8 cellular contexts compared by ENCODE assay signal in genomic region chr11:4095509-4096230, GRCh38. TPM values are rescaled to one million over a fixed set of nuclear protein-coding genes. Genes with fewer than 3 reads are reported as not detected.
DNase-seq lines count a peak whose midpoint lies in the region; ATAC-seq, FAIRE-seq and TF ChIP-seq lines count a peak whose summit lies in the region.

No MANE protein-coding gene starts in this region.

- H4K20me1 ChIP-seq in H1 (replicated peaks in 1 of 2; ENCODE audit: control insufficient read depth in 1 of 2, insufficient read depth in 2 of 2, low read length in 2 of 2), result peaks cover 1 to 4% of the 10 kb centered on the region in 2 experiments

- no peak overlapping the region for H3K4ac ChIP-seq in H1 (replicated peaks; ENCODE audit: insufficient read length, low read depth, low read length)

- H3K56ac ChIP-seq in H1 (replicated peaks; ENCODE audit: insufficient read length, low read depth, low read length), result no peak overlapping the region

- H3K27ac Mint-ChIP-seq in nephron, result peak overlapping the region; percentile 94 to 96 (median 95)

- no peak overlapping the region for H3K23ac ChIP-seq in H1 (ENCODE audit: insufficient read length)

- H3K4me1 ChIP-seq in cardiac muscle cell (ENCODE audit: low read depth) (no peaks in the 10 kb centered on the region), H1 (replicated peaks in 1 of 4; ENCODE audit: control insufficient read depth in 3 of 4, insufficient read depth in 4 of 4, low read length in 3 of 4) (peaks cover 0 to 3% (median 2%) of the 10 kb centered on the region in 4 experiments; a peak in 3 of 7 replicates)

- H3K27ac ChIP-seq in cardiac muscle cell (no peak overlapping the region), H1 (ENCODE audit: low read depth, low read length) (no peak overlapping the region)

- H3K4me2 ChIP-seq in H1 (ENCODE audit: insufficient read depth in 1 of 2, low read depth in 2 of 2, low read length in 2 of 2), result peak overlapping the region; percentile 95 to 99

- H3K27me3 ChIP-seq in cardiac muscle cell, result no peaks in the 10 kb centered on the region
- no peaks in the 10 kb centered on the region for H3K27me3 ChIP-seq in H1 (replicated peaks in 1 of 4; ENCODE audit: control insufficient read depth in 3 of 4, extremely low read depth in 1 of 4, insufficient read depth in 3 of 4, low read length in 3 of 4)

- H2BK15ac ChIP-seq in H1 (ENCODE audit: low read length), result no peak overlapping the region

- H3K4me3 ChIP-seq in cardiac muscle cell (peak overlapping the region; percentile 51), H1 (ENCODE audit: extremely low read depth in 1 of 4, insufficient read depth in 2 of 4, low read depth in 3 of 4, low read length in 4 of 4) (peak overlapping the region; percentile 74 to 92 (median 88))

- no peak overlapping the region for H4K5ac ChIP-seq in H1 (ENCODE audit: insufficient read length, low read depth, low read length)

- ATAC-seq in left ventricle myocardium superior (no peak), HG02678 (IDR thresholded peaks at IDR 0.05; ENCODE audit: unreplicated experiment) (no peak), HG03196 (IDR thresholded peaks at IDR 0.05; ENCODE audit: unreplicated experiment) (no peak)

- H3K4me1 Mint-ChIP-seq in nephron, result peaks cover 37% of the 10 kb centered on the region

- no peak for TF ChIP-seq EP300 in H1 (IDR thresholded peaks at IDR 0.05; ENCODE audit: borderline replicate concordance in 1 of 2, low read depth in 2 of 2, low read length in 2 of 2)

- no peak overlapping the region for H2BK20ac ChIP-seq in H1 (ENCODE audit: low read length)

- POLR2A ChIA-PET in H1 (lab: Charles Lee; ENCODE audit: partially characterized antibody), result interaction anchor here (0.5 to 1.0 kb wide), 3 partner anchors 241 to 270 kb away, joined by 3 read pairs; no protein-coding TSS in a partner anchor

- intact Hi-C loops in left ventricle myocardium superior (cut with micrococcal nuclease), result no loop called here

- H3K79me2 ChIP-seq in H1 (ENCODE audit: control insufficient read depth in 1 of 2, insufficient read depth in 2 of 2, low read length in 2 of 2), result peaks cover 0 to 49% of the 10 kb centered on the region in 2 experiments; a peak in 3 of 4 replicates

- H2BK12ac ChIP-seq in H1 (ENCODE audit: low read depth, low read length), result no peak overlapping the region

- no peak for TF ChIP-seq RAD21 in H1 (IDR thresholded peaks at IDR 0.05 in 1 of 2, conservative IDR thresholded peaks at IDR 0.05 in 1 of 2; ENCODE audit: low read depth in 2 of 2, low read length in 2 of 2)

- no peak overlapping the region for H4K91ac ChIP-seq in H1 (replicated peaks; ENCODE audit: insufficient read length, low read length)

- CTCF ChIA-PET in H1 (lab: Charles Lee; ENCODE audit: partially characterized antibody), result interaction anchor here (1.6 kb wide), 1 partner anchor 241 kb away, joined by 3 read pairs; no protein-coding TSS in a partner anchor

- no peak overlapping the region for H2AFZ ChIP-seq in H1 (ENCODE audit: low read length)

- H3K36me3 Mint-ChIP-seq in nephron (ENCODE audit: low read depth), result peaks cover 6% of the 10 kb centered on the region

- 41% methylated on average over 10 of the region's 10 CpGs; no CpG with 5 or more reads in 1 of the 2 experiments for WGBS in H1 (ENCODE audit: extremely low coverage in 1 of 2, insufficient coverage in 1 of 2, insufficient read length in 1 of 2, insufficient replicate concordance in 2 of 2, low coverage in 1 of 2, low lambda C conversion rate in 2 of 2, missing lambda C conversion rate in 1 of 2), 2 experiments

- FAIRE-seq in RCC 7860 (lab: Jason Lieb, UNC), result no peak
- no peak for FAIRE-seq in H1 (lab: Jason Lieb, UNC)

- TF ChIP-seq CTCF in cardiac muscle cell (IDR thresholded peaks at IDR 0.05; ENCODE audit: low read depth, low read length) (no peak), H1 (IDR thresholded peaks at IDR 0.05; ENCODE audit: control extremely low read depth in 1 of 3, insufficient read depth in 1 of 3, low read depth in 1 of 3, low read length in 3 of 3) (no peak), nephron (IDR thresholded peaks at IDR 0.05; ENCODE audit: unreplicated experiment in 3 of 3) (no peak)

- H3K9ac ChIP-seq in H1 (replicated peaks in 1 of 4; ENCODE audit: extremely low read depth in 1 of 4, low read depth in 3 of 4, low read length in 3 of 4), result peak overlapping the region; percentile 77 to 96 (median 89)

- H3K9me3 ChIP-seq in cardiac muscle cell (ENCODE audit: low read depth) (no peaks in the 10 kb centered on the region), H1 (ENCODE audit: insufficient read depth in 2 of 2, low read depth in 1 of 2, low read length in 1 of 2) (no peaks in the 10 kb centered on the region)

- peaks cover 4% of the 10 kb centered on the region; the same call in 1 of the 2 replicates for H3K23me2 ChIP-seq in H1 (ENCODE audit: low read depth, low read length)

- no peak overlapping the region for H3K18ac ChIP-seq in H1 (ENCODE audit: extremely low read depth, low read length)

- H3K36me3 ChIP-seq in cardiac muscle cell (no peaks in the 10 kb centered on the region), H1 (ENCODE audit: control insufficient read depth in 2 of 4, insufficient read depth in 4 of 4, low read length in 3 of 4) (no peaks in the 10 kb centered on the region; a peak in 1 of 8 replicates)

- no peak overlapping the region for H4K8ac ChIP-seq in H1 (ENCODE audit: extremely low read depth, insufficient read depth, low read length)

- no peak overlapping the region for H2BK120ac ChIP-seq in H1 (replicated peaks; ENCODE audit: low read depth, low read length)

- no peak overlapping the region for H3K14ac ChIP-seq in H1 (ENCODE audit: insufficient read length)

- H3K9me3 Mint-ChIP-seq in nephron, result no peaks in the 10 kb centered on the region

- peak overlapping the region; percentile 97 for H3K4me3 Mint-ChIP-seq in nephron

- peaks cover 2% of the 10 kb centered on the region; the same call in 1 of the 2 replicates for H3K79me1 ChIP-seq in H1 (ENCODE audit: low read depth, low read length)

- no peak for TF ChIP-seq POLR2A in H1 (IDR thresholded peaks at IDR 0.05; ENCODE audit: control extremely low read depth in 1 of 2, low read depth in 2 of 2, low read length in 2 of 2)

- H2BK5ac ChIP-seq in H1 (ENCODE audit: low read depth, low read length), result no peak overlapping the region

- H3K27me3 Mint-ChIP-seq in nephron (ENCODE audit: low read depth), result no peaks in the 10 kb centered on the region

- H2AK5ac ChIP-seq in H1 (ENCODE audit: low read depth, low read length), result no peak overlapping the region

- DNase-seq in cardiac muscle cell (ENCODE audit: low read depth in 1 of 2, low spot score in 1 of 2), result peak in 1 of 2 donors; percentile 63
- DNase-seq in left ventricle myocardium superior, result no peak
- DNase-seq in RCC 7860 (ENCODE audit: low spot score), result peak; percentile 50
- no peak for DNase-seq in H1 (ENCODE audit: low read depth in 1 of 2, low spot score in 2 of 2)
- DNase-seq in KG1 (lab: John Stamatoyannopoulos, UW), result no peak

TF ChIP-seq in H1, 55 proteins besides CTCF, POLR2A, EP300 and RAD21:
- TF ChIP-seq SIN3A (conservative IDR thresholded peaks at IDR 0.05 in 1 of 2, IDR thresholded peaks at IDR 0.05 in 1 of 2; ENCODE audit: low read depth in 1 of 2, low read length in 2 of 2), result 0 out of 4 replicates have a peak, but pooled peaks of 1 of the 2 experiments have one; percentile 15
- TF ChIP-seq CREB1 (IDR thresholded peaks at IDR 0.05), result no peak

RNA-seq across cellular contexts. Expression of gene RRM1, which starts 1.1 kb away (rescaled TPM):
- 41.0 and 42.6 TPM in 2 replicates for total RNA-seq in cardiac muscle cell
- 44.6 and 52.9 TPM in 2 replicates for polyA plus RNA-seq in cardiac muscle cell
- total RNA-seq in left ventricle myocardium superior, result 28.5 TPM
- 116 and 126 TPM in 2 replicates for total RNA-seq in H1 (2021; fragmentation: NEBNext Ultra II Directional; extraction: Animal tissue kit (Norgen Biotek cat#: 25700))
- polyA plus RNA-seq in H1 (2011; rRNA removed), result 47.0 and 63.6 TPM in 2 replicates
- 57.7 TPM for polyA plus RNA-seq in H1 (2011; cell fraction: cytosol; rRNA removed)
- polyA plus RNA-seq in H1 (2011; cell fraction: nucleus; rRNA removed), result 85.3 TPM
- 93.0 to 180 TPM (median 134 TPM) in 4 replicates for polyA plus RNA-seq in H1 (2012, experiment 1 of 2)
- 8.1 TPM for polyA plus RNA-seq in H1 (2012, experiment 2 of 2)
- polyA plus RNA-seq in H1 (2013, experiment 1 of 2), result 58.3 TPM
- polyA plus RNA-seq in H1 (2013, experiment 2 of 2), result 57.4 TPM
- polyA minus RNA-seq in H1 (2011; rRNA and poly(A)+ RNA removed), result 233 and 373 TPM in 2 replicates
- 72.1 TPM for polyA minus RNA-seq in H1 (2011; cell fraction: cytosol; rRNA and poly(A)+ RNA removed)
- 120 TPM for polyA minus RNA-seq in H1 (2011; cell fraction: nucleus; rRNA and poly(A)+ RNA removed)
